12 cellular contexts compared by ENCODE assay signal in genomic region chr2:157307021-157307420, GRCh38. TPM values are rescaled to one million over a fixed set of nuclear protein-coding genes. Genes with fewer than 3 reads are reported as not detected.
DNase-seq lines count a peak whose midpoint lies in the region; ATAC-seq, FAIRE-seq and TF ChIP-seq lines count a peak whose summit lies in the region.
"Had no signal": no experiment of that assay in that cellular context is flagged by ENCODE, and none has a peak within 500 bp of the region (broad histone marks: within the 10 kb centered on the region; RNA-seq: fewer than 3 reads in every experiment).

No MANE protein-coding gene starts in this region.

- H3K36me3 ChIP-seq in astrocyte (ENCODE audit: insufficient read depth, low read length) (no peaks in the 10 kb centered on the region), esophagus muscularis mucosa (no peaks in the 10 kb centered on the region), body of pancreas (replicated peaks in 1 of 2; ENCODE audit: insufficient read depth in 1 of 2, low read depth in 2 of 2) (no peaks in the 10 kb centered on the region)
- H3K36me3 ChIP-seq: HAP-1 had no signal

- no peak for ATAC-seq in body of pancreas

- H4K20me1 ChIP-seq in astrocyte (ENCODE audit: insufficient read depth, low read length), result no peaks in the 10 kb centered on the region

- peaks cover 11% of the 10 kb centered on the region for H3K4me1 Mint-ChIP-seq in astrocyte (ENCODE audit: low read depth, unreplicated experiment)
- no peaks in the 10 kb centered on the region for H3K4me1 Mint-ChIP-seq in neural crest cell
- no peaks in the 10 kb centered on the region for H3K4me1 Mint-ChIP-seq in MCF 10A (ENCODE audit: insufficient read depth, unreplicated experiment)

- in situ Hi-C loops in KBM-7 (cut with MboI; ENCODE audit: low pct_unique_long_range_greater_than_20kb, low sequenced_read_pairs), result no loop called here

- H3K4me1 ChIP-seq in astrocyte (ENCODE audit: insufficient read depth, low read length) (peaks cover 16% of the 10 kb centered on the region), esophagus muscularis mucosa (no peaks in the 10 kb centered on the region), body of pancreas (no peaks in the 10 kb centered on the region)
- H3K4me1 ChIP-seq: HAP-1, parathyroid adenoma had no signal

- no peak overlapping the region for H3K4me3 ChIP-seq in astrocyte (ENCODE audit: insufficient read depth, low read depth, low read length)
- H3K4me3 ChIP-seq in esophagus muscularis mucosa, result no peak overlapping the region
- no peak overlapping the region for H3K4me3 ChIP-seq in body of pancreas
- H3K4me3 ChIP-seq: HAP-1 had no signal

- CTCF ChIA-PET in MCF 10A (lab: Yijun Ruan, JAX), result interaction anchor here (0.7 to 9.7 kb wide), 7 partner anchors 15 to 964 kb away, joined by 3 to 145 read pairs (median 4); partner anchors contain the start of gene ERMN

- FAIRE-seq in astrocyte (lab: Jason Lieb, UNC), result peak; percentile 54

- H3K4me3 Mint-ChIP-seq in astrocyte (ENCODE audit: unreplicated experiment) (no peak overlapping the region), neural crest cell (no peak overlapping the region), MCF 10A (ENCODE audit: unreplicated experiment) (no peak overlapping the region)

- no peak for TF ChIP-seq POLR2A in esophagus muscularis mucosa (IDR thresholded peaks at IDR 0.05; ENCODE audit: low read depth)
- no peak for TF ChIP-seq POLR2A in body of pancreas (IDR thresholded peaks at IDR 0.05)

- peak; percentile 15 for DNase-seq in NCI-H1694 treated with DMSO at 0.1 percent for 48 hours (lab: John Stamatoyannopoulos, UW)
- DNase-seq in NCI-H1694 (lab: John Stamatoyannopoulos, UW), result no peak
- DNase-seq in KBM-7, result peak; percentile 45
- peak; percentile 36 for DNase-seq in astrocyte (ENCODE audit: low read depth)
- DNase-seq in neural crest cell (ENCODE audit: low read depth, low spot score), result no peak
- DNase-seq in esophagus muscularis mucosa (ENCODE audit: extremely low spot score), result no peak
- DNase-seq in MCF 10A (ENCODE audit: unreplicated experiment), result no peak
- DNase-seq in body of pancreas, result no peak
- DNase-seq: 8988T had no signal

- H3K27me3 Mint-ChIP-seq in astrocyte (ENCODE audit: low read depth, unreplicated experiment), result no peaks in the 10 kb centered on the region
- peaks cover 24% of the 10 kb centered on the region for H3K27me3 Mint-ChIP-seq in neural crest cell (ENCODE audit: low read depth)
- H3K27me3 Mint-ChIP-seq in MCF 10A (ENCODE audit: insufficient read depth, unreplicated experiment), result peaks cover 12% of the 10 kb centered on the region

- H3K36me3 Mint-ChIP-seq in astrocyte (ENCODE audit: low read depth, unreplicated experiment) (no peaks in the 10 kb centered on the region), neural crest cell (ENCODE audit: low read depth) (no peaks in the 10 kb centered on the region), MCF 10A (ENCODE audit: insufficient read depth, unreplicated experiment) (no peaks in the 10 kb centered on the region)

- H3K9me3 ChIP-seq in astrocyte (ENCODE audit: insufficient read depth, low read depth, low read length) (no peaks in the 10 kb centered on the region), esophagus muscularis mucosa (no peaks in the 10 kb centered on the region), body of pancreas (no peaks in the 10 kb centered on the region)
- H3K9me3 ChIP-seq: HAP-1 had no signal

- no peaks in the 10 kb centered on the region for H3K9me3 Mint-ChIP-seq in astrocyte (ENCODE audit: unreplicated experiment)
- H3K9me3 Mint-ChIP-seq in neural crest cell, result no peaks in the 10 kb centered on the region
- no peaks in the 10 kb centered on the region for H3K9me3 Mint-ChIP-seq in MCF 10A (ENCODE audit: unreplicated experiment)

- no TSS peak for BruUV-seq in MCF 10A (replicated peaks; lab: Mats Ljungman, UMichigan)

- TF ChIP-seq CTCF in astrocyte (IDR thresholded peaks at IDR 0.05; ENCODE audit: insufficient read depth, low read depth, low read length) (peak; percentile 16), neural crest cell (conservative IDR thresholded peaks at IDR 0.05) (peak; percentile 34), esophagus muscularis mucosa (IDR thresholded peaks at IDR 0.05) (no peak), MCF 10A (IDR thresholded peaks at IDR 0.05; ENCODE audit: unreplicated experiment) (no peak), body of pancreas (IDR thresholded peaks at IDR 0.05) (no peak)

- H3K9ac ChIP-seq in astrocyte (ENCODE audit: low read length), result no peak overlapping the region
- H3K9ac ChIP-seq: parathyroid adenoma had no signal

- no peak overlapping the region for H3K27ac ChIP-seq in astrocyte (ENCODE audit: low read depth, low read length)
- no peak overlapping the region for H3K27ac ChIP-seq in esophagus muscularis mucosa (replicated peaks in 1 of 4)
- H3K27ac ChIP-seq in body of pancreas, result no peak overlapping the region
- H3K27ac ChIP-seq: parathyroid adenoma had no signal

- H3K27me3 ChIP-seq in astrocyte (ENCODE audit: insufficient read depth, low read length) (no peaks in the 10 kb centered on the region), esophagus muscularis mucosa (no peaks in the 10 kb centered on the region), body of pancreas (no peaks in the 10 kb centered on the region)

- POLR2A ChIA-PET in MCF 10A (lab: Yijun Ruan, JAX), result no interaction called here

- 56% methylated on average over 1 of the region's 1 CpG for WGBS in esophagus muscularis mucosa
- WGBS in body of pancreas, 2 donors, result 70 to 71% methylated on average over 1 of the region's 1 CpG

- H3K79me2 ChIP-seq in astrocyte (ENCODE audit: insufficient read depth, low read length), result no peaks in the 10 kb centered on the region
- H3K79me2 ChIP-seq: parathyroid adenoma had no signal

- TF ChIP-seq EP300 in esophagus muscularis mucosa (IDR thresholded peaks at IDR 0.05), result no peak

- no peak overlapping the region for H2AFZ ChIP-seq in astrocyte (ENCODE audit: low read depth, low read length)
- H2AFZ ChIP-seq: parathyroid adenoma had no signal

- no peak overlapping the region for H3K4me2 ChIP-seq in astrocyte (ENCODE audit: low read length)

- intact Hi-C loops in esophagus muscularis mucosa (cut with DNase I), result no loop called here
- intact Hi-C loops in MCF 10A (cut with micrococcal nuclease), result loop anchor here (10.0 kb wide), 1 partner anchor 458 kb away; no protein-coding TSS in a partner anchor
- intact Hi-C loops in body of pancreas (cut with DNase I), result loop anchor here (10.0 kb wide), 1 partner anchor 698 kb away; no protein-coding TSS in a partner anchor

- H3K27ac Mint-ChIP-seq in astrocyte (ENCODE audit: unreplicated experiment), result no peak overlapping the region
- no peak overlapping the region for H3K27ac Mint-ChIP-seq in neural crest cell (ENCODE audit: unreplicated experiment)
- H3K27ac Mint-ChIP-seq in MCF 10A (ENCODE audit: low read depth, unreplicated experiment), result no peak overlapping the region

RNA-seq across cellular contexts. Expression of gene ERMN, which starts 18.6 kb away (rescaled TPM):
- 0.14 and 0.82 TPM in 2 replicates for total RNA-seq in astrocyte
- total RNA-seq in neural crest cell, result 0.09 and 0.44 TPM in 2 replicates
- total RNA-seq in esophagus muscularis mucosa, result under 1 TPM in 2 of 4 donors, not detected in 2; under 0.01 to 0.17 TPM
- total RNA-seq in MCF 10A (2022), result not detected in 2 replicates
- total RNA-seq in body of pancreas, result under 1 TPM in 1 of 2 donors, not detected in 1; 0.26 TPM
- total RNA-seq: HT-29 had no signal

RNA-seq across cellular contexts. Expression of gene GALNT5, which starts 49.5 kb away (rescaled TPM):
- total RNA-seq in astrocyte, result 2.2 and 3.1 TPM in 2 replicates
- total RNA-seq in neural crest cell, result 0.12 and 0.20 TPM in 2 replicates
- total RNA-seq in esophagus muscularis mucosa, result under 1 TPM in 3 of 4 donors, not detected in 1; 0.13 to 0.83 (median 0.17) TPM
- not detected in 2 replicates for total RNA-seq in MCF 10A (2022)
- 1 to 10 TPM in 1 of 2 donors, not detected in 1; 3.1 TPM for total RNA-seq in body of pancreas

Comparison
In these comparisons a context has a peak if more than half of its experiments do, and no peak if none do; other contexts are left out.
1. DNase-seq: peak in NCI-H1694 treated with DMSO at 0.1 percent for 48 hours (single experiment), KBM-7 (single experiment) and astrocyte (single experiment); none in NCI-H1694 (single experiment), neural crest cell (single experiment), esophagus muscularis mucosa (single experiment), MCF 10A (single experiment) and body of pancreas (0 of 4).
2. CTCF ChIP-seq: peak in astrocyte (single experiment) and neural crest cell (single experiment); none in esophagus muscularis mucosa (0 of 3), MCF 10A (single experiment) and body of pancreas (0 of 7).